ENCODE assay signal across 8 cellular contexts in genomic region chr1:154626456-154627246, GRCh38. TPM values are rescaled to one million over a fixed set of nuclear protein-coding genes. Genes with fewer than 3 reads are reported as not detected.
DNase-seq lines count a peak whose midpoint lies in the region; ATAC-seq and TF ChIP-seq lines count a peak whose summit lies in the region.

No MANE protein-coding gene starts in this region.

- H3K4me3 Mint-ChIP-seq in activated CD4-positive, alpha-beta memory T cell treated with anti-CD3 and anti-CD28 coated beads for 36 hours: peak overlapping the region; percentile 93

- H3K4me1 ChIP-seq in heart right ventricle (peaks cover 0 to 63% (median 25%) of the 10 kb centered on the region in 9 donors), gastrocnemius medialis (peaks cover 13 to 22% of the 10 kb centered on the region in 2 donors)

- H3K27ac Mint-ChIP-seq in activated CD4-positive, alpha-beta memory T cell treated with anti-CD3 and anti-CD28 coated beads for 36 hours: peak overlapping the region; percentile 97

- H3K27ac ChIP-seq in heart right ventricle: peak overlapping the region; percentile 68 to 96 (median 95)
- peak overlapping the region; percentile 82 to 89 (median 84) for H3K27ac ChIP-seq in gastrocnemius medialis

- peaks cover 0 to 15% (median 0%) of the 10 kb centered on the region in 11 donors for H3K9me3 ChIP-seq in heart right ventricle
- H3K9me3 ChIP-seq in gastrocnemius medialis: peaks cover 0 to 7% (median 0%) of the 10 kb centered on the region in 3 donors

- DNase-seq in NCI-H2227 (lab: John Stamatoyannopoulos, UW; ENCODE audit: unreplicated experiment): peak; percentile 53
- DNase-seq in NCI-H2227 treated with DMSO at 0.1 percent for 48 hours (lab: John Stamatoyannopoulos, UW): no peak
- no peak for DNase-seq in activated CD4-positive, alpha-beta memory T cell treated with anti-CD3 and anti-CD28 coated beads for 36 hours
- no peak for DNase-seq in heart right ventricle
- DNase-seq in gastrocnemius medialis: no peak
- no peak for DNase-seq in NCI-H2107 (lab: John Stamatoyannopoulos, UW)

- peaks cover 49% of the 10 kb centered on the region for H3K4me1 Mint-ChIP-seq in activated CD4-positive, alpha-beta memory T cell treated with anti-CD3 and anti-CD28 coated beads for 36 hours (ENCODE audit: low read depth)

- WGBS in heart right ventricle, 2 donors: 11 to 16% methylated on average over 9 of the region's 9 CpGs

- no peak for TF ChIP-seq POLR2A in gastrocnemius medialis (IDR thresholded peaks at IDR 0.05)

- peaks cover 8% of the 10 kb centered on the region for H3K9me3 Mint-ChIP-seq in activated CD4-positive, alpha-beta memory T cell treated with anti-CD3 and anti-CD28 coated beads for 36 hours

- peaks cover 16% of the 10 kb centered on the region for H3K36me3 Mint-ChIP-seq in activated CD4-positive, alpha-beta memory T cell treated with anti-CD3 and anti-CD28 coated beads for 36 hours

- POLR2A ChIA-PET in activated CD4-positive, alpha-beta memory T cell treated with anti-CD3 and anti-CD28 coated beads for 36 hours (lab: Charles Lee): interaction anchor here (0.8 to 2.0 kb wide), 5 partner anchors 17 to 317 kb away, joined by 3 to 18 read pairs (median 4); partner anchors contain the start of genes ADAR and PMVK

- H3K36me3 ChIP-seq in heart right ventricle: peaks cover 0 to 14% (median 0%) of the 10 kb centered on the region in 9 donors
- no peaks in the 10 kb centered on the region for H3K36me3 ChIP-seq in gastrocnemius medialis

- intact Hi-C loops in activated CD4-positive, alpha-beta memory T cell treated with anti-CD3 and anti-CD28 coated beads for 36 hours (cut with micrococcal nuclease): loop anchor here (1.0 to 2.0 kb wide), 2 partner anchors 17 to 68 kb away; partner anchors contain the start of gene UBE2Q1
- intact Hi-C loops in heart right ventricle (cut with DNase I) (no loop called here), gastrocnemius medialis (cut with DNase I; ENCODE audit: low total_unique reads) (loop anchor here (2.0 kb wide), 1 partner anchor 68 kb away; the partner anchor contains the start of gene UBE2Q1)

- ATAC-seq in HG03565 (IDR thresholded peaks at IDR 0.05; ENCODE audit: unreplicated experiment) (peak; percentile 11), heart right ventricle (peak; percentile 12 to 64 (median 54)), gastrocnemius medialis (peak in 1 of 2 donors; percentile 37), HG03457 (IDR thresholded peaks at IDR 0.05; ENCODE audit: unreplicated experiment) (no peak)

- CTCF ChIA-PET in activated CD4-positive, alpha-beta memory T cell treated with anti-CD3 and anti-CD28 coated beads for 36 hours (lab: Charles Lee): interaction anchor here (0.5 to 3.6 kb wide), 5 partner anchors 14 to 806 kb away, joined by 3 to 17 read pairs (median 4); partner anchors contain the start of genes ADAR and PMVK

- H3K27me3 Mint-ChIP-seq in activated CD4-positive, alpha-beta memory T cell treated with anti-CD3 and anti-CD28 coated beads for 36 hours: no peaks in the 10 kb centered on the region

- no peak for TF ChIP-seq CTCF in heart right ventricle (IDR thresholded peaks at IDR 0.05)
- no peak for TF ChIP-seq CTCF in gastrocnemius medialis (IDR thresholded peaks at IDR 0.05 in 4 of 5, conservative IDR thresholded peaks at IDR 0.05 in 1 of 5)

- in situ Hi-C loops in gastrocnemius medialis (cut with MboI; ENCODE audit: low sequenced_read_pairs in 4 of 4): no loop called here

- H3K27me3 ChIP-seq in heart right ventricle: peaks cover 0 to 4% (median 0%) of the 10 kb centered on the region in 7 donors
- no peaks in the 10 kb centered on the region for H3K27me3 ChIP-seq in gastrocnemius medialis

- H3K4me3 ChIP-seq in heart right ventricle: peak overlapping the region; percentile 74 to 99 (median 94)
- peak overlapping the region; percentile 91 to 100 (median 95) for H3K4me3 ChIP-seq in gastrocnemius medialis

RNA-seq across cellular contexts. Expression of gene ADAR, which starts 18.7 kb away (rescaled TPM):
- total RNA-seq in activated CD4-positive, alpha-beta memory T cell treated with anti-CD3 and anti-CD28 coated beads for 36 hours: 100 to 1,000 TPM; 270 to 289 TPM
- 100 to 1,000 TPM in 1 of 10 donors, 10 to 100 TPM in 9; 45.3 to 103 (median 55.3) TPM for total RNA-seq in heart right ventricle
- polyA plus RNA-seq in heart right ventricle: 10 to 100 TPM; 15.4 to 19.4 TPM
- 10 to 100 TPM; 16.4 to 38.4 (median 19.0) TPM for total RNA-seq in gastrocnemius medialis

RNA-seq across cellular contexts. Expression of gene CHRNB2, which starts 59.1 kb away (rescaled TPM):
- not detected for total RNA-seq in activated CD4-positive, alpha-beta memory T cell treated with anti-CD3 and anti-CD28 coated beads for 36 hours
- total RNA-seq in heart right ventricle (under 1 TPM in 3 of 10 donors, not detected in 7; 0.06 to 0.13 (median 0.07) TPM), gastrocnemius medialis (not detected)
- polyA plus RNA-seq in heart right ventricle: under 1 TPM in 1 of 2 donors, not detected in 1; 0.03 TPM

Comparison
In these comparisons a context has a peak if more than half of its experiments do, and no peak if none do; other contexts are left out.
1. intact Hi-C loops: an anchor here in activated CD4-positive, alpha-beta memory T cell treated with anti-CD3 and anti-CD28 coated beads for 36 hours (1.0 to 2.0 kb wide) and gastrocnemius medialis (2.0 kb wide); none called in heart right ventricle.